22 cellular contexts compared by ENCODE assay signal in the genomic region with DNA sequence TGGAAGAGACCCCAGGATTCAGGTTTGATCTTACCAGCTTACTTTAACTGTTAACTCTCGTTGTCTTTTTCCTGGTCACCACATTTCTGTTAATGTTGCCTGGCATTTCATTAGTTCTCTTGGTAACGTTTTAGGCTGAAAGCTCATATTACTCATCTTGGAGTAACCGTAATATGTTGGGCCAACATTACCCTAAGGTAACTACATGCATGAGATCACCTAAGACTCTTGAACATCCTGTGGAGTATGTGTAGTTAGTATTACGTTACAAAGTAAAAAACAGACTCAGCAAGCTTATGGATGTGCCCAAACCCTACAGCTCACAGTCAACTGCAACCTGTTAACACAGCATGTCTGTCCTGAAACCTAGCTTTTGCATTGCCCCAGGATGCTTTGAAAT.
DNase-seq lines count a peak whose midpoint lies in the region; ATAC-seq, FAIRE-seq and TF ChIP-seq lines count a peak whose summit lies in the region.
"Had no signal": no experiment of that assay in that cellular context is flagged by ENCODE, and none has a peak within 500 bp of the region (broad histone marks: within the 10 kb centered on the region; RNA-seq: fewer than 3 reads in every experiment).

No MANE protein-coding gene starts in this region.

- TF ChIP-seq CTCF in bronchial epithelial cell (IDR thresholded peaks at IDR 0.05; ENCODE audit: insufficient read depth, low read length, severe bottlenecking) (no peak), type B pancreatic cell (conservative IDR thresholded peaks at IDR 0.05) (no peak)

- H3K36me3 Mint-ChIP-seq in type B pancreatic cell, result no peaks in the 10 kb centered on the region

- H3K9me3 ChIP-seq in small intestine (ENCODE audit: control insufficient read depth, low read depth), result no peaks in the 10 kb centered on the region
- H3K9me3 ChIP-seq: pancreas had no signal

- no peak overlapping the region for H3K27ac ChIP-seq in small intestine (ENCODE audit: low read depth in 1 of 2, low read length in 1 of 2)
- H3K27ac ChIP-seq: HL-60, pancreas had no signal

- peak overlapping the region; percentile 27 for H3K27ac Mint-ChIP-seq in type B pancreatic cell
- H3K27ac Mint-ChIP-seq: activated CD4-positive, alpha-beta memory T cell treated with anti-CD3 and anti-CD28 coated beads, Interleukin-2, amount 10 ng/mL, durations not matched to agents 7 days and 5 days; nephron; stimulated activated naive CD8-positive, alpha-beta T cell treated with anti-CD3 and anti-CD28 coated beads, Interleukin-15, amount 100 ng/mL, for 72 hours had no signal

- no peak overlapping the region for H3K4me3 Mint-ChIP-seq in type B pancreatic cell
- H3K4me3 Mint-ChIP-seq: activated CD4-positive, alpha-beta memory T cell treated with anti-CD3 and anti-CD28 coated beads, Interleukin-2, amount 10 ng/mL, durations not matched to agents 7 days and 5 days; nephron; stimulated activated naive CD8-positive, alpha-beta T cell treated with anti-CD3 and anti-CD28 coated beads, Interleukin-15, amount 100 ng/mL, for 72 hours had no signal

- H3K27me3 Mint-ChIP-seq in type B pancreatic cell, result no peaks in the 10 kb centered on the region
- H3K27me3 Mint-ChIP-seq: activated CD4-positive, alpha-beta memory T cell treated with anti-CD3 and anti-CD28 coated beads, Interleukin-2, amount 10 ng/mL, durations not matched to agents 7 days and 5 days; stimulated activated naive CD8-positive, alpha-beta T cell treated with anti-CD3 and anti-CD28 coated beads, Interleukin-15, amount 100 ng/mL, for 72 hours had no signal

- FAIRE-seq in bronchial epithelial cell (lab: Jason Lieb, UNC) (peak; percentile 98), small intestine (lab: Jason Lieb, UNC) (no peak)
- FAIRE-seq: A204.1, endometrium, pancreas had no signal

- ATAC-seq in GM19035 (IDR thresholded peaks at IDR 0.05; ENCODE audit: unreplicated experiment), result no peak
- ATAC-seq: activated CD4-positive, CD25-positive, alpha-beta regulatory T cell treated with anti-CD3 and anti-CD28 coated beads, Interleukin-2, amount 50 U/mL, for 24 hours; stimulated activated naive CD8-positive, alpha-beta T cell treated with anti-CD3 and anti-CD28 coated beads, Interleukin-15, amount 100 ng/mL, for 72 hours had no signal

- H3K9me3 Mint-ChIP-seq in type B pancreatic cell, result peaks cover 4% of the 10 kb centered on the region
- H3K9me3 Mint-ChIP-seq: nephron; stimulated activated naive CD8-positive, alpha-beta T cell treated with anti-CD3 and anti-CD28 coated beads, Interleukin-15, amount 100 ng/mL, for 72 hours had no signal

- WGBS in small intestine, 3 donors, result 83 to 88% (median 83%) methylated on average over 4 of the region's 4 CpGs

- H3K27me3 ChIP-seq in bronchial epithelial cell (ENCODE audit: control insufficient read depth, insufficient read depth, low read length) (no peaks in the 10 kb centered on the region), small intestine (ENCODE audit: control insufficient read depth in 2 of 2, insufficient read depth in 2 of 2, low read length in 2 of 2) (no peaks in the 10 kb centered on the region)
- H3K27me3 ChIP-seq: pancreas had no signal

- no peaks in the 10 kb centered on the region for H3K36me3 ChIP-seq in bronchial epithelial cell (ENCODE audit: control insufficient read depth, insufficient read depth, low read length)
- H3K36me3 ChIP-seq in small intestine (ENCODE audit: control insufficient read depth in 2 of 2, insufficient read depth in 2 of 2, low read length in 2 of 2), result no peaks in the 10 kb centered on the region
- H3K36me3 ChIP-seq: pancreas had no signal

- DNase-seq in NCI-H748 (lab: John Stamatoyannopoulos, UW; ENCODE audit: unreplicated experiment) (peak; percentile 29), NCI-H748 treated with DMSO at 0.1 percent for 48 hours (lab: John Stamatoyannopoulos, UW) (no peak), NCI-H2196 (lab: John Stamatoyannopoulos, UW; ENCODE audit: unreplicated experiment) (peak; percentile 80), bronchial epithelial cell (ENCODE audit: low read depth) (peak; percentile 99), type B pancreatic cell (ENCODE audit: extremely low spot score, unreplicated experiment) (no peak), small intestine (no peak), OCI-M1 (lab: John Stamatoyannopoulos, UW) (no peak)
- DNase-seq: activated CD4-positive, alpha-beta memory T cell treated with anti-CD3 and anti-CD28 coated beads, Interleukin-2, amount 10 ng/mL, durations not matched to agents 7 days and 5 days; activated effector memory CD4-positive, alpha-beta T cell treated with anti-CD3 and anti-CD28 coated beads, Interleukin-2, amount 50 U/mL, for 16 hours; GOT3; NCI-H146; NCI-H524 treated with DMSO at 0.1 percent for 48 hours; pancreas; SIG-M5; stimulated activated naive CD8-positive, alpha-beta T cell treated with anti-CD3 and anti-CD28 coated beads, Interleukin-15, amount 100 ng/mL, for 72 hours; trophoblast cell had no signal

- H3K4me1 Mint-ChIP-seq in type B pancreatic cell (ENCODE audit: unreplicated experiment), result no peaks in the 10 kb centered on the region
- H3K4me1 Mint-ChIP-seq: activated CD4-positive, alpha-beta memory T cell treated with anti-CD3 and anti-CD28 coated beads, Interleukin-2, amount 10 ng/mL, durations not matched to agents 7 days and 5 days; nephron; stimulated activated naive CD8-positive, alpha-beta T cell treated with anti-CD3 and anti-CD28 coated beads, Interleukin-15, amount 100 ng/mL, for 72 hours had no signal

- no peaks in the 10 kb centered on the region for H3K4me1 ChIP-seq in small intestine (ENCODE audit: control insufficient read depth in 2 of 2, insufficient read depth in 1 of 2, low read depth in 1 of 2, low read length in 1 of 2)
- H3K4me1 ChIP-seq: pancreas had no signal

- no peak overlapping the region for H3K4me3 ChIP-seq in bronchial epithelial cell (ENCODE audit: low read depth, low read length)
- H3K4me3 ChIP-seq in small intestine (ENCODE audit: low read depth in 1 of 2, low read length in 2 of 2), result no peak overlapping the region
- H3K4me3 ChIP-seq: pancreas had no signal

Comparison
In these comparisons a context has a peak if more than half of its experiments do, and no peak if none do; other contexts are left out.
1. DNase-seq: peak in NCI-H748 (single experiment), NCI-H2196 (single experiment) and bronchial epithelial cell (single experiment); none in NCI-H748 treated with DMSO at 0.1 percent for 48 hours (single experiment), type B pancreatic cell (single experiment), small intestine (single experiment) and OCI-M1 (single experiment).